1 cellular context compared by ENCODE assay signal in genomic region chr1:156931553-156931952, GRCh38.
TF ChIP-seq lines count a peak whose summit lies in the region.

No MANE protein-coding gene starts in this region.

TF ChIP-seq in endothelial cell of umbilical vein, 7 proteins besides CTCF, POLR2A, EP300 and RAD21 (continued from another document):
- TF ChIP-seq MAX (IDR thresholded peaks at IDR 0.05; ENCODE audit: insufficient read depth, insufficient read length) (no peak), GATA2 (IDR thresholded peaks at IDR 0.05; ENCODE audit: insufficient read depth, insufficient read length, low read depth, low read length) (no peak), POLR2AphosphoS5 (IDR thresholded peaks at IDR 0.05; ENCODE audit: insufficient read depth, low read depth, low read length) (no peak), MYC (IDR thresholded peaks at IDR 0.05; ENCODE audit: low read depth, low read length) (no peak), EZH2 (IDR thresholded peaks at IDR 0.05; ENCODE audit: borderline replicate concordance, low read depth, low read length, severe bottlenecking) (no peak)
